In the genomic region with DNA sequence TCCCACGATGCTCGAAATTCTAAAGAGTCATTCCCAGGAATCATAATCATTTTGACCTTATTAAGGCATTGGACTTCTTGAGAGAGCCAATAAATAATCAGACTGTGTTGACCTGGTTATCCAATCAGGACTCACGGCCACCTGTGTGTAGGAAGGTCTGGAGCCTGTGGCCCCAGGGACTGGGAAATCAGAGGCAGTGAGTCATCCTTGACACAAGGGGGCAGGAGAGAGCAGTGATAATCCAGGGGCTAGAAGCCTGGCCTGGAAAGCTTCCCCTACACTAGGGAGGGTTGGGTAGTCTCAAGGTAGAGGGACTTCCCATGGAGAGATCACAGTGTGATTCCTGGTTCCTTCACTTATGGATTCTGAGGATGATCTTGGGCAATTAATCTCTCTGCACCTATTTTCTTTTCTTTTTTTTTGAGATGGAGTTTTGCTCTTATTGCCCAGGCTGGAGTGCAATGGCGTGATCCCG, we compare ENCODE assay signal across 8 cellular contexts. TPM values are rescaled to one million over a fixed set of nuclear protein-coding genes. Genes with fewer than 3 reads are reported as not detected.
DNase-seq lines count a peak whose midpoint lies in the region; TF ChIP-seq lines count a peak whose summit lies in the region.

No MANE protein-coding gene starts in this region.

- no CpG with 5 or more reads among the region's 5 CpGs for WGBS in iPS DF 6.9 (ENCODE audit: insufficient coverage, insufficient read length)

- H3K27ac ChIP-seq in iPS DF 6.9 (ENCODE audit: low read length), result no peak overlapping the region

- in situ Hi-C loops in astrocyte of the spinal cord (cut with HindIII; ENCODE audit: low sequenced_read_pairs), result no loop called here

- H3K27ac Mint-ChIP-seq in T-helper 2 cell treated with Interferon-gamma antibody and Interleukin-4, amounts not matched to agents 5 μg/mL and 100 μg/mL, for 36 hours, result no peak overlapping the region

- DNase-seq in DMS153 (lab: John Stamatoyannopoulos, UW) (peak; percentile 42), H7 (peak; percentile 87), NCI-H1694 treated with DMSO at 0.1 percent for 48 hours (lab: John Stamatoyannopoulos, UW) (peak; percentile 51), astrocyte of the spinal cord (ENCODE audit: low read depth, low spot score) (peak; percentile 52), iPS DF 6.9 (ENCODE audit: low read depth, low spot score) (peak; percentile 78), GOT3 (lab: John Stamatoyannopoulos, UW) (no peak)
- peak; percentile 53 for DNase-seq in T-helper 2 cell treated with Interferon-gamma antibody and Interleukin-4, amounts not matched to agents 5 μg/mL and 100 μg/mL, for 36 hours (ENCODE audit: low spot score)
- peak; percentile 55 to 67 for DNase-seq in stimulated activated CD4-positive, alpha-beta T cell treated with anti-CD3 and anti-CD28 coated beads, Interleukin-2, amount 100 ng/mL, for 24 hours

- H3K36me3 ChIP-seq in H7 (replicated peaks; ENCODE audit: control insufficient read depth, insufficient read depth, low read length), result no peaks in the 10 kb centered on the region
- H3K36me3 ChIP-seq in iPS DF 6.9 (ENCODE audit: control insufficient read depth, insufficient read depth, low read length), result no peaks in the 10 kb centered on the region

- H3K27me3 ChIP-seq in H7 (ENCODE audit: control insufficient read depth, insufficient read depth, low read length) (no peaks in the 10 kb centered on the region), iPS DF 6.9 (ENCODE audit: control insufficient read depth, insufficient read depth, low read length) (no peaks in the 10 kb centered on the region)

- peaks cover 40% of the 10 kb centered on the region for H3K36me3 Mint-ChIP-seq in T-helper 2 cell treated with Interferon-gamma antibody and Interleukin-4, amounts not matched to agents 5 μg/mL and 100 μg/mL, for 36 hours (ENCODE audit: low read depth)

- no peak overlapping the region for H3K4me3 ChIP-seq in H7 (ENCODE audit: insufficient read depth, low read depth, low read length)
- H3K4me3 ChIP-seq in astrocyte of the spinal cord (ENCODE audit: low read depth, low read length), result no peak overlapping the region
- no peak overlapping the region for H3K4me3 ChIP-seq in iPS DF 6.9 (ENCODE audit: low read length)

- H3K4me1 ChIP-seq in iPS DF 6.9 (ENCODE audit: control insufficient read depth, insufficient read depth, low read length), result no peaks in the 10 kb centered on the region

- no peaks in the 10 kb centered on the region for H3K9me3 ChIP-seq in iPS DF 6.9 (ENCODE audit: control insufficient read depth, insufficient read depth, low read length)

- H3K4me3 Mint-ChIP-seq in T-helper 2 cell treated with Interferon-gamma antibody and Interleukin-4, amounts not matched to agents 5 μg/mL and 100 μg/mL, for 36 hours, result no peak overlapping the region

- peaks cover 60% of the 10 kb centered on the region for H3K4me1 Mint-ChIP-seq in T-helper 2 cell treated with Interferon-gamma antibody and Interleukin-4, amounts not matched to agents 5 μg/mL and 100 μg/mL, for 36 hours (ENCODE audit: low read depth)

- peak; percentile 76 for TF ChIP-seq CTCF in astrocyte of the spinal cord (IDR thresholded peaks at IDR 0.05; ENCODE audit: low read depth, low read length)

- H3K27me3 Mint-ChIP-seq in T-helper 2 cell treated with Interferon-gamma antibody and Interleukin-4, amounts not matched to agents 5 μg/mL and 100 μg/mL, for 36 hours (ENCODE audit: low read depth), result no peaks in the 10 kb centered on the region

- no peaks in the 10 kb centered on the region for H3K9me3 Mint-ChIP-seq in T-helper 2 cell treated with Interferon-gamma antibody and Interleukin-4, amounts not matched to agents 5 μg/mL and 100 μg/mL, for 36 hours

RNA-seq across cellular contexts. Expression of a gene that starts 4.7 kb away (rescaled TPM):
- 0.44 TPM in 1 of 2 replicates, not detected in the other for total RNA-seq in H7 (2014; rRNA removed; shearing (Covaris generic))

RNA-seq across cellular contexts. Expression of a gene that starts 15.8 kb away (rescaled TPM):
- 34.6 and 41.3 TPM in 2 replicates for total RNA-seq in H7 (2014; rRNA removed; shearing (Covaris generic))

RNA-seq across cellular contexts. Expression of a gene that starts 50.1 kb away (rescaled TPM):
- 18.0 and 18.8 TPM in 2 replicates for total RNA-seq in H7 (2014; rRNA removed; shearing (Covaris generic))
